ENCODE assay signal across 8 cellular contexts in genomic region chr3:149224736-149225594, GRCh38. TPM values are rescaled to one million over a fixed set of nuclear protein-coding genes. Genes with fewer than 3 reads are reported as not detected.
A peak's percentile ranks its signal among the peaks of the same experiment; 100 is the strongest.
DNase-seq lines count a peak whose midpoint lies in the region; ATAC-seq and TF ChIP-seq lines count a peak whose summit lies in the region.

No MANE protein-coding gene starts in this region.

- H3K27ac ChIP-seq in caudate nucleus (ENCODE audit: low read depth, low read length) (peak overlapping the region; percentile 77), tibial artery (peak overlapping the region; percentile 60 to 65)

- peaks cover 0 to 9% (median 3%) of the 10 kb centered on the region in 4 donors for H3K4me1 ChIP-seq in tibial artery

- H3K9me3 ChIP-seq in tibial artery: no peaks in the 10 kb centered on the region

- DNase-seq in AG09309 (ENCODE audit: low read depth) (peak; percentile 58), RPMI8226 (peak; percentile 23), caudate nucleus (lab: John Stamatoyannopoulos, UW) (no peak), lung microvascular endothelial cell (ENCODE audit: low read depth in 2 of 2) (peak; percentile 90 to 94), tibial artery (peak in 1 of 2 donors; percentile 31)
- DNase-seq in activated effector memory CD4-positive, alpha-beta T cell treated with Interleukin-2 at 50 U/mL for 16 hours: no peak

- no peak for TF ChIP-seq CTCF in AG09309 (IDR thresholded peaks at IDR 0.05; ENCODE audit: control insufficient read depth, insufficient read depth, low read depth, low read length, missing control alignments)
- no peak for TF ChIP-seq CTCF in tibial artery (IDR thresholded peaks at IDR 0.05)

- H3K27me3 ChIP-seq in tibial artery: no peaks in the 10 kb centered on the region

- ATAC-seq in GM18867 (IDR thresholded peaks at IDR 0.05; ENCODE audit: unreplicated experiment) (peak; percentile 97), HG03066 (IDR thresholded peaks at IDR 0.05; ENCODE audit: low read depth, unreplicated experiment) (peak; percentile 93)

- H3K36me3 ChIP-seq in tibial artery: no peaks in the 10 kb centered on the region

- H3K4me3 ChIP-seq in AG09309 (ENCODE audit: control insufficient read depth, low read depth, low read length) (peak overlapping the region; percentile 29), tibial artery (peak overlapping the region; percentile 42 to 45)

- intact Hi-C loops in tibial artery (cut with DNase I; ENCODE audit: low total_unique reads): no loop called here

RNA-seq across cellular contexts. Expression of gene CP, which starts 3.3 kb away (rescaled TPM):
- total RNA-seq in lung microvascular endothelial cell: under 0.01 and 0.60 TPM in 2 replicates

Comparison
In these comparisons a context has a peak if more than half of its experiments do, and no peak if none do; other contexts are left out.
1. DNase-seq: peak in AG09309 (single experiment), RPMI8226 (single experiment) and lung microvascular endothelial cell (2 of 2); none in caudate nucleus (0 of 61) and activated effector memory CD4-positive, alpha-beta T cell treated with Interleukin-2 at 50 U/mL for 16 hours (single experiment).